ENCODE assay signal across 16 cellular contexts in genomic region chr19:38889803-38890202, GRCh38. TPM values are rescaled to one million over a fixed set of nuclear protein-coding genes. Genes with fewer than 3 reads are reported as not detected.
DNase-seq lines count a peak whose midpoint lies in the region; ATAC-seq and TF ChIP-seq lines count a peak whose summit lies in the region.
"Had no signal": no experiment of that assay in that cellular context is flagged by ENCODE, and none has a peak within 500 bp of the region (broad histone marks: within the 10 kb centered on the region; RNA-seq: fewer than 3 reads in every experiment).

No MANE protein-coding gene starts in this region.

- no peak overlapping the region for H3K27ac ChIP-seq in osteoblast (ENCODE audit: low read depth, low read length)
- H3K27ac ChIP-seq in substantia nigra (ENCODE audit: low read depth, low read length, poor library complexity, severe bottlenecking), result peak overlapping the region; percentile 17
- H3K27ac ChIP-seq: BLaER1 treated with 17β-estradiol and CSF1 and Interleukin-3, amounts not matched to agents 10 nM and 100 nM; HL-60 had no signal

- H3K4me2 ChIP-seq in osteoblast (ENCODE audit: insufficient read depth, low read length), result no peak overlapping the region

- H3K27ac Mint-ChIP-seq in T-helper 17 cell (peak overlapping the region; percentile 73), osteocyte (ENCODE audit: unreplicated experiment) (no peak overlapping the region)
- H3K27ac Mint-ChIP-seq: B cell; CD8-positive, alpha-beta T cell had no signal

- H3K9me3 ChIP-seq in T-helper 17 cell (ENCODE audit: control insufficient read depth, low read length, poor library complexity, severe bottlenecking) (no peaks in the 10 kb centered on the region), osteoblast (ENCODE audit: low read depth, low read length) (no peaks in the 10 kb centered on the region)
- H3K9me3 ChIP-seq: BLaER1 treated with 17β-estradiol and CSF1 and Interleukin-3, amounts not matched to agents 10 nM and 100 nM; HAP-1 had no signal

- H3K4me1 Mint-ChIP-seq in T-helper 17 cell, result peaks cover 2% of the 10 kb centered on the region
- H3K4me1 Mint-ChIP-seq in osteocyte (ENCODE audit: unreplicated experiment), result no peaks in the 10 kb centered on the region

- DNase-seq in H7 (peak; percentile 25), T-helper 17 cell (no peak), osteoblast (ENCODE audit: insufficient read length, low spot score, missing footprints) (peak; percentile 78), substantia nigra (lab: John Stamatoyannopoulos, UW) (no peak), osteocyte (ENCODE audit: extremely low spot score, unreplicated experiment) (no peak)
- DNase-seq: Calu3; CD8-positive, alpha-beta T cell; DMS79 treated with DMSO at 0.1 percent for 48 hours; GF-D8 had no signal

- H3K4me3 ChIP-seq in H7 (ENCODE audit: insufficient read depth, low read depth, low read length), result no peak overlapping the region
- no peak overlapping the region for H3K4me3 ChIP-seq in osteoblast (ENCODE audit: insufficient read depth, low read length)
- H3K4me3 ChIP-seq: BLaER1 treated with 17β-estradiol and CSF1 and Interleukin-3, amounts not matched to agents 10 nM and 100 nM; HAP-1 had no signal

- H3K9me3 Mint-ChIP-seq in osteocyte (ENCODE audit: unreplicated experiment), result no peaks in the 10 kb centered on the region
- H3K9me3 Mint-ChIP-seq: CD8-positive, alpha-beta T cell had no signal

- H3K36me3 ChIP-seq in H7 (replicated peaks; ENCODE audit: control insufficient read depth, insufficient read depth, low read length) (no peaks in the 10 kb centered on the region), osteoblast (ENCODE audit: insufficient read depth, low read length) (peaks cover 7% of the 10 kb centered on the region)
- H3K36me3 ChIP-seq: HAP-1 had no signal

- H2AFZ ChIP-seq in osteoblast (ENCODE audit: low read length), result no peak overlapping the region

- H3K4me1 ChIP-seq in osteoblast (ENCODE audit: insufficient read depth, low read length), result no peaks in the 10 kb centered on the region
- H3K4me1 ChIP-seq: HAP-1 had no signal

- H3K27me3 Mint-ChIP-seq in T-helper 17 cell (no peaks in the 10 kb centered on the region), osteocyte (ENCODE audit: unreplicated experiment) (no peaks in the 10 kb centered on the region)
- H3K27me3 Mint-ChIP-seq: B cell had no signal

- ATAC-seq in T-helper 17 cell, result no peak
- no peak for ATAC-seq in GM18498 (IDR thresholded peaks at IDR 0.05; ENCODE audit: unreplicated experiment)
- ATAC-seq: CD8-positive, alpha-beta T cell had no signal

- TF ChIP-seq CTCF in osteoblast (IDR thresholded peaks at IDR 0.05; ENCODE audit: extremely low read depth, low read depth, low read length) (no peak), osteocyte (IDR thresholded peaks at IDR 0.05) (no peak)

- H3K27me3 ChIP-seq in H7 (ENCODE audit: control insufficient read depth, insufficient read depth, low read length) (no peaks in the 10 kb centered on the region), osteoblast (ENCODE audit: insufficient read depth, low read length) (no peaks in the 10 kb centered on the region)
- H3K27me3 ChIP-seq: BLaER1 treated with 17β-estradiol and CSF1 and Interleukin-3, amounts not matched to agents 10 nM and 100 nM had no signal

- no peak overlapping the region for H3K4me3 Mint-ChIP-seq in T-helper 17 cell
- H3K4me3 Mint-ChIP-seq in osteocyte (ENCODE audit: unreplicated experiment), result no peak overlapping the region
- H3K4me3 Mint-ChIP-seq: B cell; CD8-positive, alpha-beta T cell had no signal

- no peaks in the 10 kb centered on the region for H4K20me1 ChIP-seq in osteoblast (ENCODE audit: insufficient read depth, low read length)

- H3K36me3 Mint-ChIP-seq in T-helper 17 cell (ENCODE audit: low read depth) (no peaks in the 10 kb centered on the region), osteocyte (ENCODE audit: unreplicated experiment) (peaks cover 10% of the 10 kb centered on the region)

- H3K79me2 ChIP-seq in osteoblast (ENCODE audit: insufficient read depth, low read length), result peaks cover 4% of the 10 kb centered on the region

RNA-seq across cellular contexts. Expression of gene SIRT2, which starts 9.6 kb away (rescaled TPM):
- total RNA-seq in H7 (2014; rRNA removed; shearing (Covaris generic)), result 11.6 and 11.8 TPM in 2 replicates
- 10 to 100 TPM; 68.7 to 68.9 TPM for total RNA-seq in T-helper 17 cell
- total RNA-seq in osteoblast, result 76.9 and 77.4 TPM in 2 replicates
- total RNA-seq in osteocyte, result 70.2 and 72.4 TPM in 2 replicates

RNA-seq across cellular contexts. Expression of gene NFKBIB, which starts 10.0 kb away (rescaled TPM):
- 26.0 and 30.6 TPM in 2 replicates for total RNA-seq in H7 (2014; rRNA removed; shearing (Covaris generic))
- 10 to 100 TPM; 49.3 to 63.8 TPM for total RNA-seq in T-helper 17 cell
- total RNA-seq in osteoblast, result 9.1 and 12.7 TPM in 2 replicates
- 18.0 and 18.7 TPM in 2 replicates for total RNA-seq in osteocyte

RNA-seq across cellular contexts. Expression of gene RINL, which starts 11.7 kb away (rescaled TPM):
- 34.0 and 40.5 TPM in 2 replicates for total RNA-seq in H7 (2014; rRNA removed; shearing (Covaris generic))
- 10 to 100 TPM; 46.0 to 50.6 TPM for total RNA-seq in T-helper 17 cell
- total RNA-seq in osteoblast, result 2.5 and 3.2 TPM in 2 replicates
- 0.55 TPM in 1 of 2 replicates, not detected in the other for total RNA-seq in osteocyte

RNA-seq across cellular contexts. Expression of gene CCER2, which starts 22.2 kb away (rescaled TPM):
- 0.07 TPM in 1 of 2 replicates, not detected in the other for total RNA-seq in H7 (2014; rRNA removed; shearing (Covaris generic))
- 1 to 10 TPM in 1 of 2 donors, not detected in 1; 1.3 TPM for total RNA-seq in T-helper 17 cell
- total RNA-seq in osteoblast, result not detected in 2 replicates
- 0.43 TPM in 1 of 2 replicates, not detected in the other for total RNA-seq in osteocyte
- total RNA-seq: A172, HT1080 had no signal

RNA-seq across cellular contexts. Expression of gene HNRNPL, which starts 40.0 kb away (rescaled TPM):
- 454 and 591 TPM in 2 replicates for total RNA-seq in H7 (2014; rRNA removed; shearing (Covaris generic))
- 100 to 1,000 TPM; 477 to 480 TPM for total RNA-seq in T-helper 17 cell
- total RNA-seq in osteoblast, result 188 and 201 TPM in 2 replicates
- total RNA-seq in osteocyte, result 262 and 277 TPM in 2 replicates

Comparison
In these comparisons a context has a peak if more than half of its experiments do, and no peak if none do; other contexts are left out.
1. DNase-seq: peak in H7 (single experiment) and osteoblast (single experiment); none in T-helper 17 cell (0 of 3), substantia nigra (0 of 49) and osteocyte (single experiment).